Comparison of ENCODE assay signal across 2 cellular contexts in genomic region chr6:32178547-32179440, GRCh38.
TF ChIP-seq lines count a peak whose summit lies in the region.

No MANE protein-coding gene starts in this region.

TF ChIP-seq in HEK293, 187 proteins besides CTCF, POLR2A, EP300 and RAD21 (continued from another document):
- no peak for TF ChIP-seq ZNF354C (tag by site-specific recombination; IDR thresholded peaks at IDR 0.05; ENCODE audit: borderline replicate concordance, low read depth)

TF ChIP-seq in HepG2, 621 proteins besides CTCF, POLR2A, EP300 and RAD21 (continued from another document and continues in another):
- TF ChIP-seq ATF6 (CRISPR knock-in tag; conservative IDR thresholded peaks at IDR 0.05) (0 out of 2 replicates have a peak, but pooled peaks have one; percentile 16), ZNF788 (CRISPR knock-in tag; IDR thresholded peaks at IDR 0.05; ENCODE audit: borderline replicate concordance) (no peak), KLF6 (CRISPR knock-in tag; IDR thresholded peaks at IDR 0.05) (no peak), SOX6 (IDR thresholded peaks at IDR 0.05) (no peak), SOX6 (CRISPR knock-in tag; IDR thresholded peaks at IDR 0.05) (peak; percentile 36; the same call in 1 of the 2 replicates), TARDBP (CRISPR knock-in tag; IDR thresholded peaks at IDR 0.05) (no peak), SRSF4 (IDR thresholded peaks at IDR 0.05; ENCODE audit: low read depth, low read length, poor library complexity, severe bottlenecking) (no peak), ZNF350 (CRISPR knock-in tag; IDR thresholded peaks at IDR 0.05; ENCODE audit: borderline replicate concordance, low read depth) (peak; percentile 42; the same call in 1 of the 2 replicates), ZFP1 (CRISPR knock-in tag; IDR thresholded peaks at IDR 0.05) (no peak), ZNF3 (CRISPR knock-in tag; IDR thresholded peaks at IDR 0.05) (no peak), CAMTA2 (CRISPR knock-in tag; IDR thresholded peaks at IDR 0.05; ENCODE audit: borderline replicate concordance) (no peak), KDM3A (CRISPR knock-in tag; IDR thresholded peaks at IDR 0.05; ENCODE audit: low read depth) (no peak), ZNF382 (CRISPR knock-in tag; IDR thresholded peaks at IDR 0.05; ENCODE audit: borderline replicate concordance) (no peak), TEF (CRISPR knock-in tag; IDR thresholded peaks at IDR 0.05) (no peak), CHD4 (IDR thresholded peaks at IDR 0.05; ENCODE audit: borderline replicate concordance, low read length) (no peak), ZNF282 (IDR thresholded peaks at IDR 0.05; ENCODE audit: partially characterized antibody) (no peak), BRD4 (CRISPR knock-in tag; IDR thresholded peaks at IDR 0.05) (peak; percentile 70; the same call in 1 of the 2 replicates), ZMAT5 (CRISPR knock-in tag; IDR thresholded peaks at IDR 0.05; ENCODE audit: borderline replicate concordance, low read depth) (no peak), IRF1 (CRISPR knock-in tag; IDR thresholded peaks at IDR 0.05; ENCODE audit: low read depth) (no peak), PRDM10 (CRISPR knock-in tag; IDR thresholded peaks at IDR 0.05; ENCODE audit: low read depth) (no peak), ZBTB39 (CRISPR knock-in tag; IDR thresholded peaks at IDR 0.05) (no peak), ISL2 (CRISPR knock-in tag; IDR thresholded peaks at IDR 0.05) (no peak), PITX1 (CRISPR knock-in tag; IDR thresholded peaks at IDR 0.05) (no peak), ZNF33A (CRISPR knock-in tag; IDR thresholded peaks at IDR 0.05; ENCODE audit: borderline replicate concordance) (no peak), FIP1L1 (IDR thresholded peaks at IDR 0.05; ENCODE audit: borderline replicate concordance, insufficient read depth, low read depth, low read length) (no peak), ARID2 (CRISPR knock-in tag; IDR thresholded peaks at IDR 0.05; ENCODE audit: borderline replicate concordance) (no peak), EEA1 (CRISPR knock-in tag; IDR thresholded peaks at IDR 0.05; ENCODE audit: borderline replicate concordance) (0 out of 2 replicates have a peak, but pooled peaks have one; percentile 35), ZNF552 (CRISPR knock-in tag; IDR thresholded peaks at IDR 0.05; ENCODE audit: borderline replicate concordance) (no peak), ZNF776 (CRISPR knock-in tag; IDR thresholded peaks at IDR 0.05) (no peak), U2AF1 (optimal IDR thresholded peaks at IDR 0.05; ENCODE audit: low read depth, low read length) (no peak), ZNF512B (CRISPR knock-in tag; IDR thresholded peaks at IDR 0.05; ENCODE audit: borderline replicate concordance) (no peak), ZFP62 (CRISPR knock-in tag; IDR thresholded peaks at IDR 0.05) (no peak), MBD4 (IDR thresholded peaks at IDR 0.05; ENCODE audit: borderline replicate concordance, low read length) (no peak), FOXC1 (CRISPR knock-in tag; IDR thresholded peaks at IDR 0.05; ENCODE audit: borderline replicate concordance) (peak; percentile 71; the same call in 1 of the 2 replicates), ZNF362 (CRISPR knock-in tag; IDR thresholded peaks at IDR 0.05; ENCODE audit: borderline replicate concordance) (no peak), BHLHE40 (IDR thresholded peaks at IDR 0.05; ENCODE audit: low read length) (peak; percentile 61; the same call in 1 of the 2 replicates), PBX3 (CRISPR knock-in tag; IDR thresholded peaks at IDR 0.05; ENCODE audit: borderline replicate concordance) (no peak), HDAC2 (CRISPR knock-in tag; IDR thresholded peaks at IDR 0.05) (no peak; the same call in 1 of the 2 replicates), POLR2AphosphoS5 (IDR thresholded peaks at IDR 0.05; ENCODE audit: low read depth, low read length) (no peak), AGO2 (optimal IDR thresholded peaks at IDR 0.05; ENCODE audit: low read depth, low read length) (no peak), MYPOP (CRISPR knock-in tag; IDR thresholded peaks at IDR 0.05) (no peak), ZNF230 (CRISPR knock-in tag; IDR thresholded peaks at IDR 0.05) (no peak), ZNF543 (CRISPR knock-in tag; IDR thresholded peaks at IDR 0.05) (no peak), ZNF17 (CRISPR knock-in tag; IDR thresholded peaks at IDR 0.05) (no peak), THAP8 (CRISPR knock-in tag; IDR thresholded peaks at IDR 0.05; ENCODE audit: borderline replicate concordance) (no peak), HNRNPLL (IDR thresholded peaks at IDR 0.05; ENCODE audit: low read depth, low read length, poor library complexity, severe bottlenecking) (no peak), DPF2 (CRISPR knock-in tag; IDR thresholded peaks at IDR 0.05; ENCODE audit: borderline replicate concordance, low read depth) (no peak)
